Comparison of ENCODE assay signal across 28 cellular contexts in the genomic region with DNA sequence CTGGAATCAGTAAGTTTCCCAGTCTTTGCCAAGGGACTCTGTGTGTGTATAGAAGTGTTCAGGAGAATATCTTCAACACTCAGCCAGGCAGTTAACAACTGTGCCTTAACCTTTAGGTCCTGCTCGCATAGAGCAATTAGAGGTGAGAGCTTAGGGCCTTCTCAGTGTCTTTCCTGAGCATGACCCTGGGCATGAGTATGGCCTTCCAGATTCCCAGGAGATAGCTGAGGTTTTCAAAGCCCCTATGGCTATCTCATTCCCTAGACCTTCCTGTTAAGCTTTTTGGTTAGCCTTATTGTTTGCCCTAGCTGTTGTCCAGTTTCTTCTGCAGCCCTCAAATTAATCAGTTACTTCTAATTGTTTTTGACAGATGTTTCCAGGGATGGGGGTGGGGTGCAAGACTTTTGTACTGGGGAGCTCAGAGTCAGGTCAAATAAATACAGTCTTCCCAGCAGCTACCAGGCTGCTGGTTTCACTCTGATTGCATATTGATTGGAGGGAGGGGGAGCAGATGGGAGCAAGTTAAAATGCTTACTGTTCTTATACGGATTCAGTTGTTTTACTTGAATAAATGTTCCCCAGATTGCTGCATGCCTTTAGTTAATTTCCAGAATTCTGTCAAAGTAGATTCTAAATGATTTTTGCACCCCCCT. TPM values are rescaled to one million over a fixed set of nuclear protein-coding genes. Genes with fewer than 3 reads are reported as not detected.
DNase-seq lines count a peak whose midpoint lies in the region; ATAC-seq and TF ChIP-seq lines count a peak whose summit lies in the region.
"Had no signal": no experiment of that assay in that cellular context is flagged by ENCODE, and none has a peak within 500 bp of the region (broad histone marks: within the 10 kb centered on the region; RNA-seq: fewer than 3 reads in every experiment).

No MANE protein-coding gene starts in this region.

- H3K27me3 ChIP-seq in GM23338 (ENCODE audit: insufficient read depth) = no peaks in the 10 kb centered on the region
- H3K27me3 ChIP-seq in MM.1S (replicated peaks; ENCODE audit: insufficient read depth, low read length) = no peaks in the 10 kb centered on the region
- no peaks in the 10 kb centered on the region for H3K27me3 ChIP-seq in right lobe of liver
- H3K27me3 ChIP-seq: BLaER1 treated with 17β-estradiol and CSF1 and Interleukin-3, amounts not matched to agents 10 nM and 100 nM; SJCRH30 had no signal

- H3K9ac ChIP-seq in MM.1S (ENCODE audit: low read length) = no peak overlapping the region
- H3K9ac ChIP-seq: BLaER1 treated with 17β-estradiol and CSF1 and Interleukin-3, amounts not matched to agents 10 nM and 100 nM had no signal

- no peak for TF ChIP-seq POLR2A in right lobe of liver (IDR thresholded peaks at IDR 0.05)

- no peak for DNase-seq in GM23338 (ENCODE audit: low spot score)
- DNase-seq in MM.1S = peak; percentile 36
- peak; percentile 21 for DNase-seq in glutamatergic neuron
- no peak for DNase-seq in right lobe of liver
- DNase-seq in NCI-H1694 (lab: John Stamatoyannopoulos, UW) = no peak
- DNase-seq in cerebellar cortex (ENCODE audit: low spot score) = no peak
- DNase-seq in activated CD8-positive, alpha-beta T cell treated with anti-CD3 and anti-CD28 coated beads, Interleukin-2, amount 10 ng/mL, durations not matched to agents 7 days and 5 days = no peak
- DNase-seq: AML-193; CD4-positive, alpha-beta T cell; COR-L47; DMS79; EL; GF-D8; HFFc6; Karpas-422; NCI-H1092 treated with DMSO at 0.1 percent for 48 hours; NCI-H1436; NCI-H187 treated with DMSO at 0.1 percent for 48 hours; NCI-H2171 treated with DMSO at 0.1 percent for 48 hours; NCI-H345; NCI-H510A treated with DMSO at 0.1 percent for 48 hours; PC-3; SJCRH30 had no signal

- no peak overlapping the region for H3K4me3 Mint-ChIP-seq in GM23338
- H3K4me3 Mint-ChIP-seq in glutamatergic neuron (ENCODE audit: unreplicated experiment) = peak overlapping the region; percentile 53
- H3K4me3 Mint-ChIP-seq in activated CD8-positive, alpha-beta T cell treated with anti-CD3 and anti-CD28 coated beads, Interleukin-2, amount 10 ng/mL, durations not matched to agents 7 days and 5 days = no peak overlapping the region
- H3K4me3 Mint-ChIP-seq: CD4-positive, alpha-beta T cell; HFFc6 had no signal

- intact Hi-C loops in right lobe of liver (cut with DNase I) = no loop called here

- H3K27me3 Mint-ChIP-seq in GM23338 (ENCODE audit: insufficient read depth, low read depth, poor library complexity) = peaks cover 6% of the 10 kb centered on the region
- H3K27me3 Mint-ChIP-seq in glutamatergic neuron (ENCODE audit: unreplicated experiment) = peaks cover 7% of the 10 kb centered on the region
- no peaks in the 10 kb centered on the region for H3K27me3 Mint-ChIP-seq in activated CD8-positive, alpha-beta T cell treated with anti-CD3 and anti-CD28 coated beads, Interleukin-2, amount 10 ng/mL, durations not matched to agents 7 days and 5 days (ENCODE audit: low read depth)
- H3K27me3 Mint-ChIP-seq: CD4-positive, alpha-beta T cell had no signal

- H3K27ac Mint-ChIP-seq in GM23338 (peak overlapping the region; percentile 58; the same call in 1 of the 2 replicates), glutamatergic neuron (ENCODE audit: unreplicated experiment) (peak overlapping the region; percentile 96)
- H3K27ac Mint-ChIP-seq in activated CD8-positive, alpha-beta T cell treated with anti-CD3 and anti-CD28 coated beads, Interleukin-2, amount 10 ng/mL, durations not matched to agents 7 days and 5 days = no peak overlapping the region
- H3K27ac Mint-ChIP-seq: CD4-positive, alpha-beta T cell; HFFc6 had no signal

- H3K4me3 ChIP-seq in GM23338 = no peak overlapping the region
- H3K4me3 ChIP-seq in MM.1S (ENCODE audit: low read length) = no peak overlapping the region
- no peak overlapping the region for H3K4me3 ChIP-seq in right lobe of liver
- H3K4me3 ChIP-seq: A549, HAP-1, SJCRH30 had no signal

- H3K27ac ChIP-seq in GM23338 (ENCODE audit: low read depth) = no peak overlapping the region
- peak overlapping the region; percentile 41; the same call in 1 of the 2 replicates for H3K27ac ChIP-seq in MM.1S (ENCODE audit: low read length)
- no peak overlapping the region for H3K27ac ChIP-seq in right lobe of liver
- H3K27ac ChIP-seq: A549; BLaER1 treated with 17β-estradiol and CSF1 and Interleukin-3, amounts not matched to agents 10 nM and 100 nM; SJCRH30 had no signal

- no peak for TF ChIP-seq CTCF in GM23338 (conservative IDR thresholded peaks at IDR 0.05; ENCODE audit: low read depth in 2 of 2)
- no peak for TF ChIP-seq CTCF in MM.1S (IDR thresholded peaks at IDR 0.05; ENCODE audit: low read length)
- TF ChIP-seq CTCF in glutamatergic neuron (IDR thresholded peaks at IDR 0.05; ENCODE audit: partially characterized antibody, unreplicated experiment) = no peak
- no peak for TF ChIP-seq CTCF in right lobe of liver (IDR thresholded peaks at IDR 0.05)

- ATAC-seq in GM23338 (peak; percentile 59), right lobe of liver (peak; percentile 47 to 89 (median 60)), HG03196 (IDR thresholded peaks at IDR 0.05; ENCODE audit: unreplicated experiment) (no peak)
- ATAC-seq in activated CD8-positive, alpha-beta T cell treated with anti-CD3 and anti-CD28 coated beads, Interleukin-2, amount 10 ng/mL, durations not matched to agents 7 days and 5 days = no peak
- ATAC-seq: A549, PC-3, SK-N-SH treated with all-trans-retinoic acid at 6 μM for 48 hours had no signal

- H3K79me2 ChIP-seq in GM23338 (replicated peaks; ENCODE audit: insufficient read depth) (peaks cover 27% of the 10 kb centered on the region), MM.1S (ENCODE audit: low read length) (peaks cover 97% of the 10 kb centered on the region)

- H3K36me3 ChIP-seq in GM23338 (ENCODE audit: insufficient read depth) (0 out of 2 replicates have a peak, but pooled peaks cover 11% of the 10 kb centered on the region), MM.1S (replicated peaks; ENCODE audit: insufficient read depth, low read length) (peaks cover 40% of the 10 kb centered on the region), right lobe of liver (no peaks in the 10 kb centered on the region)

- H3F3A ChIP-seq in GM23338 (replicated peaks; ENCODE audit: low read depth) (no peaks in the 10 kb centered on the region), MM.1S (ENCODE audit: insufficient read depth, low read length) (peaks cover 55% of the 10 kb centered on the region)

- POLR2A ChIA-PET in activated CD8-positive, alpha-beta T cell treated with anti-CD3 and anti-CD28 coated beads, Interleukin-2, amount 10 ng/mL, durations not matched to agents 7 days and 5 days (lab: Charles Lee) = no interaction called here

- H3K9me3 ChIP-seq in MM.1S (replicated peaks; ENCODE audit: insufficient read depth, low read length) (no peaks in the 10 kb centered on the region), right lobe of liver (peaks cover 0 to 8% (median 0%) of the 10 kb centered on the region in 4 donors)
- H3K9me3 ChIP-seq: HAP-1 had no signal

- H3K9me3 Mint-ChIP-seq in GM23338 (peaks cover 33% of the 10 kb centered on the region; the same call in 2 of the 3 replicates), glutamatergic neuron (ENCODE audit: unreplicated experiment) (peaks cover 9% of the 10 kb centered on the region)
- H3K9me3 Mint-ChIP-seq in activated CD8-positive, alpha-beta T cell treated with anti-CD3 and anti-CD28 coated beads, Interleukin-2, amount 10 ng/mL, durations not matched to agents 7 days and 5 days (ENCODE audit: insufficient read depth) = peaks cover 47% of the 10 kb centered on the region

- H3K36me3 Mint-ChIP-seq in GM23338 (ENCODE audit: low read depth) = peaks cover 69% of the 10 kb centered on the region
- peaks cover 33% of the 10 kb centered on the region for H3K36me3 Mint-ChIP-seq in glutamatergic neuron (ENCODE audit: unreplicated experiment)
- H3K36me3 Mint-ChIP-seq in activated CD8-positive, alpha-beta T cell treated with anti-CD3 and anti-CD28 coated beads, Interleukin-2, amount 10 ng/mL, durations not matched to agents 7 days and 5 days (ENCODE audit: low read depth) = peaks cover 79% of the 10 kb centered on the region

- no peak overlapping the region for H2AFZ ChIP-seq in GM23338
- no peak overlapping the region for H2AFZ ChIP-seq in MM.1S (ENCODE audit: low read length)

- H3K4me1 ChIP-seq in GM23338 (ENCODE audit: insufficient read depth) (0 out of 2 replicates have a peak, but pooled peaks cover 12% of the 10 kb centered on the region), MM.1S (ENCODE audit: low read length) (peaks cover 58% of the 10 kb centered on the region), right lobe of liver (no peaks in the 10 kb centered on the region)
- H3K4me1 ChIP-seq: A549, HAP-1, SJCRH30 had no signal

- CTCF ChIA-PET in activated CD8-positive, alpha-beta T cell treated with anti-CD3 and anti-CD28 coated beads, Interleukin-2, amount 10 ng/mL, durations not matched to agents 7 days and 5 days (lab: Charles Lee) = no interaction called here

- H3K4me2 ChIP-seq in GM23338 (peak overlapping the region; percentile 7; the same call in 1 of the 2 replicates), MM.1S (ENCODE audit: low read depth, low read length) (peak overlapping the region; percentile 30; the same call in 1 of the 2 replicates)
- H3K4me2 ChIP-seq: A549; BLaER1 treated with 17β-estradiol and CSF1 and Interleukin-3, amounts not matched to agents 10 nM and 100 nM had no signal

- H4K20me1 ChIP-seq in GM23338 (replicated peaks; ENCODE audit: insufficient read depth) (no peaks in the 10 kb centered on the region), MM.1S (ENCODE audit: insufficient read depth, low read length) (no peaks in the 10 kb centered on the region)

- H3K9me2 ChIP-seq in GM23338 (ENCODE audit: insufficient read depth) (no peaks in the 10 kb centered on the region), MM.1S (replicated peaks; ENCODE audit: insufficient read depth, low read length) (no peaks in the 10 kb centered on the region)

- H3K4me1 Mint-ChIP-seq in GM23338 = peaks cover 14% of the 10 kb centered on the region
- H3K4me1 Mint-ChIP-seq in glutamatergic neuron (ENCODE audit: low read depth, unreplicated experiment) = peaks cover 15% of the 10 kb centered on the region
- peaks cover 12% of the 10 kb centered on the region for H3K4me1 Mint-ChIP-seq in activated CD8-positive, alpha-beta T cell treated with anti-CD3 and anti-CD28 coated beads, Interleukin-2, amount 10 ng/mL, durations not matched to agents 7 days and 5 days (ENCODE audit: low read depth)

- WGBS in right lobe of liver (ENCODE audit: insufficient coverage, low coverage, low lambda C conversion rate, missing lambda C conversion rate) = 58% methylated on average over 2 of the region's 2 CpGs

TF ChIP-seq in GM23338, 12 proteins besides CTCF, POLR2A, EP300 and RAD21 (continues in another document):
- TF ChIP-seq EZH2phosphoT487 (IDR thresholded peaks at IDR 0.05; ENCODE audit: unreplicated experiment) (no peak), ZNF331 (CRISPR knock-in tag; IDR thresholded peaks at IDR 0.05; ENCODE audit: low read depth) (no peak), STAT1 (IDR thresholded peaks at IDR 0.05; ENCODE audit: unreplicated experiment) (no peak)

RNA-seq across cellular contexts. Expression of a gene that starts 23.1 kb away (rescaled TPM):
- total RNA-seq in GM23338 (2014; rRNA removed; shearing (Covaris generic)) = 25.6 and 26.5 TPM in 2 replicates
- 42.0 and 53.7 TPM in 2 replicates for polyA plus RNA-seq in GM23338 (2016; fragmentation: Nextera tagmentation; extraction: Ambion mirVana)
- total RNA-seq in glutamatergic neuron (ENCODE audit: unreplicated experiment) (22.0 TPM), right lobe of liver (10 to 100 TPM in 3 of 6 experiments, 1 to 10 TPM in 3; 5.0 to 34.1 (median 9.6) TPM)
- 10 to 100 TPM; 46.1 to 47.2 TPM for total RNA-seq in activated CD8-positive, alpha-beta T cell treated with anti-CD3 and anti-CD28 coated beads, Interleukin-2, amount 10 ng/mL, durations not matched to agents 7 days and 5 days

Comparison
In these comparisons a context has a peak if more than half of its experiments do, and no peak if none do; other contexts are left out.
1. ATAC-seq: peak in GM23338 (single experiment) and right lobe of liver (4 of 4); none in HG03196 (single experiment) and activated CD8-positive, alpha-beta T cell treated with anti-CD3 and anti-CD28 coated beads, Interleukin-2, amount 10 ng/mL, durations not matched to agents 7 days and 5 days (single experiment).
2. DNase-seq: peak in MM.1S (single experiment) and glutamatergic neuron (single experiment); none in GM23338 (single experiment), right lobe of liver (0 of 3), NCI-H1694 (single experiment), cerebellar cortex (single experiment) and activated CD8-positive, alpha-beta T cell treated with anti-CD3 and anti-CD28 coated beads, Interleukin-2, amount 10 ng/mL, durations not matched to agents 7 days and 5 days (single experiment).